16 cellular contexts compared by ENCODE assay signal in genomic region chr6:38088010-38088409, GRCh38.
"Had no signal": no experiment of that assay in that cellular context is flagged by ENCODE, and none has a peak within 500 bp of the region (broad histone marks: within the 10 kb centered on the region; RNA-seq: fewer than 3 reads in every experiment).

No MANE protein-coding gene starts in this region.

- DNase-seq: colonic mucosa; dermis blood vessel endothelial cell; effector CD4-positive, alpha-beta T cell; foreskin melanocyte; heart right ventricle; kidney glomerular epithelial cell; mucosa of descending colon; naive thymus-derived CD8-positive, alpha-beta T cell; right cardiac atrium; stimulated activated CD4-positive, alpha-beta T cell treated with anti-CD3 and anti-CD28 coated beads, Interleukin-2, amount 100 ng/mL, for 48 hours; stimulated activated CD8-positive, alpha-beta memory T cell treated with anti-CD3 and anti-CD28 coated beads, Interleukin-4, amount 100 ng/mL, for 48 hours; trophoblast cell had no signal

- H3K27ac ChIP-seq: colonic mucosa, heart right ventricle, neutrophil had no signal

- H3K4me3 Mint-ChIP-seq: naive thymus-derived CD8-positive, alpha-beta T cell; stimulated activated effector memory CD8-positive, alpha-beta T cell treated with anti-CD3 and anti-CD28 coated beads, Interleukin-12 subunit alpha, Interleukin-12 subunit beta, amount 100 ng/mL, for 72 hours; stimulated activated naive CD8-positive, alpha-beta T cell treated with anti-CD3 and anti-CD28 coated beads, Interleukin-15, Interleukin-2, amounts not matched to agents 100 ng/mL and 50 ng/mL, for 24 hours had no signal

- H3K36me3 ChIP-seq: colonic mucosa had no signal

- H3K27me3 ChIP-seq: colonic mucosa, heart right ventricle, neutrophil had no signal

- H3K9me3 ChIP-seq: colonic mucosa, heart right ventricle, mucosa of descending colon, neutrophil had no signal

- H3K27ac Mint-ChIP-seq: stimulated activated effector memory CD8-positive, alpha-beta T cell treated with anti-CD3 and anti-CD28 coated beads, Interleukin-12 subunit alpha, Interleukin-12 subunit beta, amount 100 ng/mL, for 72 hours had no signal

- H3K27me3 Mint-ChIP-seq: naive thymus-derived CD8-positive, alpha-beta T cell; stimulated activated naive CD8-positive, alpha-beta T cell treated with anti-CD3 and anti-CD28 coated beads, Interleukin-15, Interleukin-2, amounts not matched to agents 100 ng/mL and 50 ng/mL, for 24 hours had no signal

- H3K4me1 ChIP-seq: colonic mucosa had no signal

- H3K4me3 ChIP-seq: colonic mucosa, heart right ventricle, mucosa of descending colon, smooth muscle cell had no signal

- H3K9me3 Mint-ChIP-seq: naive thymus-derived CD8-positive, alpha-beta T cell; stimulated activated effector memory CD8-positive, alpha-beta T cell treated with anti-CD3 and anti-CD28 coated beads, Interleukin-12 subunit alpha, Interleukin-12 subunit beta, amount 100 ng/mL, for 72 hours; stimulated activated naive CD8-positive, alpha-beta T cell treated with anti-CD3 and anti-CD28 coated beads, Interleukin-15, Interleukin-2, amounts not matched to agents 100 ng/mL and 50 ng/mL, for 24 hours had no signal

- H3K4me2 ChIP-seq: smooth muscle cell had no signal
